11 cellular contexts compared by ENCODE assay signal in the genomic region with DNA sequence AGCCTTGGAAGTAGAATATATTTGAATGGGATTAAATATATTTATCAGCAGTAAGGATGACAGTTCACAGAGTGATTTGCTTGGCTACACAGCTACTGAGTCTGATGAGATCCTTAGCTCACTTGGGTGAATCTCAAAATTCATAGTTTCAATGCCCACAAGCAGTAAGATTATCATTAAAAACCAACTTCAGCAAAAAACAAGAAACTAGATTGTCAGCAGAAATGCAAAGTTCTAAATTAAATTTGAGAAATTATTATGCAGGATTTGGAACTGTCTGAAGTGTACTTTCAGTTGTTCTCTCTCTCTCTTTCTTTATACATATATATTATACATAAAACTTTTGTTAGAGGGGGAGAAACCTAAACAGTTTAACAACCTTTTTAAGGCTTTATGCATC.
"Had no signal": no experiment of that assay in that cellular context is flagged by ENCODE, and none has a peak within 500 bp of the region (broad histone marks: within the 10 kb centered on the region; RNA-seq: fewer than 3 reads in every experiment).

No MANE protein-coding gene starts in this region.

- H3K4me3 ChIP-seq: GM23248, GM23338, HAP-1 had no signal

- H3K4me1 ChIP-seq: HAP-1 had no signal

- H3K9ac ChIP-seq: GM23248 had no signal

- H3K9me3 ChIP-seq: HAP-1 had no signal

- H3K4me2 ChIP-seq: GM23338 had no signal

- H3K36me3 ChIP-seq: HAP-1 had no signal

- FAIRE-seq: H1, H54 had no signal

- H3K27ac ChIP-seq: GM23248 had no signal

- DNase-seq: GM23248, GOT3, H7, H9, HCEC 1CT, HFFc6 had no signal

- H2AFZ ChIP-seq: GM23248, GM23338 had no signal

- ATAC-seq: GM23338, HCT116 had no signal
